ENCODE assay signal across 1 cellular context in the genomic region with DNA sequence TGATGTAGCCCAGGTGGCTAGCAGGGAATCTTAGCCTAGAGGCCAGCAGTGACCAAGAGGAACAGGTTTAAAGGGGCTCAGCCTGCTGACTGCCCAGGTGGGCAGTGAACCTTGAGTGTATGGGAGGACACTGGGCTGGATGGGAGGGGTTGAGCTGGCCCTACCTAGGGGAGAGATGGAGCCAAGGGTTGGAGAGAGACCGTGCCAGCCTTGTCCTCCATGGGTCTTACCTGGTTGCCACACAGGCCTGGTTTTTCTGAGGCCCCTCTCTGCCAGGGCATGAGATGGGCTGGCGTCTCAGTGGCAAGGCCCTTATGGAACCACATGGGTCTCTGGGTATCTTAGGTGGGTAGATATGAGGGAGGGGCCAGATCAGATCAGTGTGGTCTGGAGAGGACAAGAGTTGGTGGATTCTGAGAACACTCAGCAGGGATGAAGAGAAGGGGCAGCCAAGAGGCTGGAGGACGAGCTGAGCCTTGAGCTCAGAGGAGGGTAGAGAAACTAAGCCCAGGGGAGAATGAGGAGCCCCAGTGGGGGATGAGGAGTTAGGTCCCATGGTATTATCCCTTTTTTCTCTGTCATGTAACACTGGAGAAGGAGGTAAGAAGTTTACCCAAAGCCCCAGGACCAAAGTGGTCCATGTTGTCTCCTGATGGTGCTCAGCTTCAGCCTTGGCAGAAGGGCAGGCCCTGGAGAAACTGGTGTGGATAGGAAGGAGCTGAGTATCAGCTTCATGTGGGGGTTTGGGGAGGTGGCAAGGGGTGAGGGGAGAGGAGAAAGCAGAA.
TF ChIP-seq lines count a peak whose summit lies in the region.

No MANE protein-coding gene starts in this region.

TF ChIP-seq in HepG2, 621 proteins besides CTCF, POLR2A, EP300 and RAD21:
- TF ChIP-seq ZNF235 (CRISPR knock-in tag; IDR thresholded peaks at IDR 0.05; ENCODE audit: borderline replicate concordance) = no peak
- TF ChIP-seq ZNF280B (CRISPR knock-in tag; IDR thresholded peaks at IDR 0.05; ENCODE audit: borderline replicate concordance) = 0 out of 2 replicates have a peak, but pooled peaks have one; percentile 14
- TF ChIP-seq BORCS8-MEF2B (CRISPR knock-in tag; IDR thresholded peaks at IDR 0.05) = no peak
